8 cellular contexts compared by ENCODE assay signal in the genomic region with DNA sequence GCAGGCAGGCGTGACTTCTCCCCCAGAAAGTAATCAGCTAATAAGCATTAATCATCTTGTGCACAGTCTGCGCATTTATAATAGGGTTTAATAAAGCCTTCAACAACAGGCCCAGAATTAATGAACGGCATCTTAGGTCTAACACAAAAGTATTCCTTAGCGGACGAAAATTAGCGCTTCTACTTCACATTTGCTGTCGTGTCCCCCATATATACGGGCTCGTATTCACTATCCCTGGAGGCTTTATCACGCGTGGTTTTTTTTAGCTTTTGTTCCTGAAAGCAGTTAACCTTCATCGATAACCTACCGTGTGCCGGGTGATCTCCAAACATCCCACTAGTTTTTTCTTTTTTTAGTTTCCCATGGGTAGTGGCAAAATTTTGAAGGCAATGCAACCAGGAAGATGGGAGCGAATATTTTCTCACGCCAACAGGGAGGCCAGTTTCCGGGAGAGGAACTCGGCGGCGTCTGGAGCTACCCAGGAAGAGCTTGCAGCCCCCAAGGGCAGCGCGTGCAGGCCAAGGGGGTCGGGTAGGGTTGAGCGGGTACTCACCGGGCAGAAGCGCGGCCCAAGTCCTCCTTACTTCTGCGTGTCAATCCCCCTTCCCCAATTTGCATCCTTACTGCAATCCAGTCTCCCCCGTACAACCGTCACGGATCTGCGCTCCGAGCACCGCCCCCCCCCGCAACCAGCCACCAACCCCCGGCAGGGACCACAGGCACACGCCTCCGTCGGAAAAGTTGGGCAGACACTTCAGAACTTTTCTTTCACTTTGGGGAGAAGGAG. TPM values are rescaled to one million over a fixed set of nuclear protein-coding genes. Genes with fewer than 3 reads are reported as not detected.
DNase-seq lines count a peak whose midpoint lies in the region; ATAC-seq and TF ChIP-seq lines count a peak whose summit lies in the region.

No MANE protein-coding gene starts in this region.

- H3K9me3 Mint-ChIP-seq in GM23338: no peaks in the 10 kb centered on the region; the same call in 2 of the 3 replicates
- H3K9me3 Mint-ChIP-seq in glutamatergic neuron (ENCODE audit: unreplicated experiment): peaks cover 2% of the 10 kb centered on the region
- H3K9me3 Mint-ChIP-seq in CD8-positive, alpha-beta memory T cell: peaks cover 0 to 10% (median 0%) of the 10 kb centered on the region in 5 donors

- no peak for TF ChIP-seq CTCF in GM23338 (conservative IDR thresholded peaks at IDR 0.05; ENCODE audit: low read depth in 2 of 2)
- no peak for TF ChIP-seq CTCF in glutamatergic neuron (IDR thresholded peaks at IDR 0.05; ENCODE audit: partially characterized antibody, unreplicated experiment)
- TF ChIP-seq CTCF in sigmoid colon (IDR thresholded peaks at IDR 0.05): no peak

- H3K36me3 ChIP-seq in GM23338 (ENCODE audit: insufficient read depth) (no peaks in the 10 kb centered on the region), sigmoid colon (no peaks in the 10 kb centered on the region)
- H3K36me3 ChIP-seq in CD8-positive, alpha-beta memory T cell (ENCODE audit: insufficient read depth, low read length): no peaks in the 10 kb centered on the region

- H3K27me3 ChIP-seq in GM23338 (ENCODE audit: insufficient read depth) (peaks cover 62% of the 10 kb centered on the region), sigmoid colon (peaks cover 0 to 6% (median 0%) of the 10 kb centered on the region in 3 donors)
- H3K27me3 ChIP-seq in CD8-positive, alpha-beta memory T cell (ENCODE audit: insufficient read depth, low read length, poor library complexity, severe bottlenecking): peaks cover 13% of the 10 kb centered on the region

- no peak for TF ChIP-seq POLR2A in sigmoid colon (IDR thresholded peaks at IDR 0.05)

- peak overlapping the region; percentile 98 for H3K4me2 ChIP-seq in GM23338

- H3K27me3 Mint-ChIP-seq in GM23338 (ENCODE audit: insufficient read depth, low read depth, poor library complexity) (peaks cover 44% of the 10 kb centered on the region), glutamatergic neuron (ENCODE audit: unreplicated experiment) (peaks cover 21% of the 10 kb centered on the region)
- peaks cover 21 to 52% of the 10 kb centered on the region in 2 donors for H3K27me3 Mint-ChIP-seq in CD8-positive, alpha-beta memory T cell

- H3K4me3 Mint-ChIP-seq in GM23338 (peak overlapping the region; percentile 91), glutamatergic neuron (ENCODE audit: unreplicated experiment) (peak overlapping the region; percentile 82)
- H3K4me3 Mint-ChIP-seq in CD8-positive, alpha-beta memory T cell: peak overlapping the region in 2 of 7 donors; percentile 12 to 20

- CTCF ChIA-PET in CD8-positive, alpha-beta memory T cell (lab: Charles Lee): no interaction called here

- H3K4me3 ChIP-seq in GM23338 (peak overlapping the region; percentile 90), sigmoid colon (peak overlapping the region; percentile 68 to 85 (median 75))
- H3K4me3 ChIP-seq in CD8-positive, alpha-beta memory T cell (ENCODE audit: low read length): no peak overlapping the region

- intact Hi-C loops in sigmoid colon (cut with DNase I): loop anchor here (5.0 kb wide), 2 partner anchors 64 to 169 kb away; no protein-coding TSS in a partner anchor

- POLR2A ChIA-PET in CD8-positive, alpha-beta memory T cell (lab: Charles Lee): no interaction called here

- no peaks in the 10 kb centered on the region for H3K9me3 ChIP-seq in sigmoid colon
- no peaks in the 10 kb centered on the region for H3K9me3 ChIP-seq in CD8-positive, alpha-beta memory T cell (ENCODE audit: low read length)

- no peak for TF ChIP-seq EP300 in sigmoid colon (IDR thresholded peaks at IDR 0.05)

- peaks cover 12% of the 10 kb centered on the region for H3K4me1 Mint-ChIP-seq in GM23338
- peaks cover 7% of the 10 kb centered on the region for H3K4me1 Mint-ChIP-seq in glutamatergic neuron (ENCODE audit: low read depth, unreplicated experiment)
- H3K4me1 Mint-ChIP-seq in CD8-positive, alpha-beta memory T cell: peaks cover 0 to 18% (median 10%) of the 10 kb centered on the region in 3 donors

- H3K36me3 Mint-ChIP-seq in GM23338 (ENCODE audit: low read depth): no peaks in the 10 kb centered on the region
- peaks cover 5% of the 10 kb centered on the region for H3K36me3 Mint-ChIP-seq in glutamatergic neuron (ENCODE audit: unreplicated experiment)
- no peaks in the 10 kb centered on the region for H3K36me3 Mint-ChIP-seq in CD8-positive, alpha-beta memory T cell

- peak overlapping the region; percentile 98 for H2AFZ ChIP-seq in GM23338

- no peaks in the 10 kb centered on the region for H4K20me1 ChIP-seq in GM23338 (replicated peaks; ENCODE audit: insufficient read depth)

- H3F3A ChIP-seq in GM23338 (replicated peaks; ENCODE audit: low read depth): 0 out of 2 replicates have a peak, but pooled peaks cover 7% of the 10 kb centered on the region

- no peaks in the 10 kb centered on the region; the same call in 1 of the 2 replicates for H3K79me2 ChIP-seq in GM23338 (replicated peaks; ENCODE audit: insufficient read depth)

- ATAC-seq in GM23338 (peak; percentile 6), SK-N-SH treated with all-trans-retinoic acid at 6 μM for 48 hours (peak; percentile 27), GM21737 (IDR thresholded peaks at IDR 0.05; ENCODE audit: unreplicated experiment) (no peak)

- DNase-seq in GM23338 (ENCODE audit: low spot score) (peak; percentile 45), glutamatergic neuron (no peak), sigmoid colon (no peak), NCI-H1048 (lab: John Stamatoyannopoulos, UW) (no peak), NOMO-1 treated with DMSO at 0.1 percent for 48 hours (lab: John Stamatoyannopoulos, UW; ENCODE audit: unreplicated experiment) (no peak)
- DNase-seq in CD8-positive, alpha-beta memory T cell: no peak

- H3K27ac ChIP-seq in GM23338 (ENCODE audit: low read depth) (no peak overlapping the region), sigmoid colon (peak overlapping the region; percentile 71 to 92 (median 86))
- H3K27ac ChIP-seq in CD8-positive, alpha-beta memory T cell (ENCODE audit: low read depth, low read length): no peak overlapping the region

- no peaks in the 10 kb centered on the region for H3K4me1 ChIP-seq in GM23338 (ENCODE audit: insufficient read depth)
- peaks cover 0 to 35% (median 12%) of the 10 kb centered on the region in 4 donors for H3K4me1 ChIP-seq in sigmoid colon
- H3K4me1 ChIP-seq in CD8-positive, alpha-beta memory T cell (ENCODE audit: insufficient read depth, low read length): no peaks in the 10 kb centered on the region

- 4 to 18% methylated on average over 39 of the region's 39 CpGs for WGBS in sigmoid colon, 2 donors

- no peaks in the 10 kb centered on the region for H3K9me2 ChIP-seq in GM23338 (ENCODE audit: insufficient read depth)

- H3K27ac Mint-ChIP-seq in GM23338 (no peak overlapping the region), glutamatergic neuron (ENCODE audit: unreplicated experiment) (no peak overlapping the region)
- H3K27ac Mint-ChIP-seq in CD8-positive, alpha-beta memory T cell: no peak overlapping the region

TF ChIP-seq in GM23338, 12 proteins besides CTCF, POLR2A, EP300 and RAD21:
- TF ChIP-seq NANOG (IDR thresholded peaks at IDR 0.05; ENCODE audit: borderline replicate concordance): no peak
- peak; percentile 51 for TF ChIP-seq EZH2 (IDR thresholded peaks at IDR 0.05; ENCODE audit: low read depth, unreplicated experiment)
TF ChIP-seq in GM23338: peak in this region for 1.

TF ChIP-seq in SK-N-SH treated with all-trans-retinoic acid at 6 μM for 48 hours, 23 proteins besides CTCF, POLR2A, EP300 and RAD21:
- TF ChIP-seq GLIS3 (CRISPR knock-in tag; IDR thresholded peaks at IDR 0.05) (no peak), ZFP30 (CRISPR knock-in tag; IDR thresholded peaks at IDR 0.05) (no peak), ARNTL (CRISPR knock-in tag; IDR thresholded peaks at IDR 0.05; ENCODE audit: borderline replicate concordance, low read depth) (no peak), ZNF565 (CRISPR knock-in tag; conservative IDR thresholded peaks at IDR 0.05; ENCODE audit: low read depth) (no peak), ESRRG (CRISPR knock-in tag; IDR thresholded peaks at IDR 0.05) (no peak), CSDC2 (CRISPR knock-in tag; IDR thresholded peaks at IDR 0.05) (no peak), OSR1 (CRISPR knock-in tag; IDR thresholded peaks at IDR 0.05) (no peak)
- TF ChIP-seq, protein P1, sequence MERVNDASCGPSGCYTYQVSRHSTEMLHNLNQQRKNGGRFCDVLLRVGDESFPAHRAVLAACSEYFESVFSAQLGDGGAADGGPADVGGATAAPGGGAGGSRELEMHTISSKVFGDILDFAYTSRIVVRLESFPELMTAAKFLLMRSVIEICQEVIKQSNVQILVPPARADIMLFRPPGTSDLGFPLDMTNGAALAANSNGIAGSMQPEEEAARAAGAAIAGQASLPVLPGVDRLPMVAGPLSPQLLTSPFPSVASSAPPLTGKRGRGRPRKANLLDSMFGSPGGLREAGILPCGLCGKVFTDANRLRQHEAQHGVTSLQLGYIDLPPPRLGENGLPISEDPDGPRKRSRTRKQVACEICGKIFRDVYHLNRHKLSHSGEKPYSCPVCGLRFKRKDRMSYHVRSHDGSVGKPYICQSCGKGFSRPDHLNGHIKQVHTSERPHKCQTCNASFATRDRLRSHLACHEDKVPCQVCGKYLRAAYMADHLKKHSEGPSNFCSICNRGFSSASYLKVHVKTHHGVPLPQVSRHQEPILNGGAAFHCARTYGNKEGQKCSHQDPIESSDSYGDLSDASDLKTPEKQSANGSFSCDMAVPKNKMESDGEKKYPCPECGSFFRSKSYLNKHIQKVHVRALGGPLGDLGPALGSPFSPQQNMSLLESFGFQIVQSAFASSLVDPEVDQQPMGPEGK (CRISPR knock-in tag; IDR thresholded peaks at IDR 0.05; ENCODE audit: borderline replicate concordance): no peak
- TF ChIP-seq, protein P2, sequence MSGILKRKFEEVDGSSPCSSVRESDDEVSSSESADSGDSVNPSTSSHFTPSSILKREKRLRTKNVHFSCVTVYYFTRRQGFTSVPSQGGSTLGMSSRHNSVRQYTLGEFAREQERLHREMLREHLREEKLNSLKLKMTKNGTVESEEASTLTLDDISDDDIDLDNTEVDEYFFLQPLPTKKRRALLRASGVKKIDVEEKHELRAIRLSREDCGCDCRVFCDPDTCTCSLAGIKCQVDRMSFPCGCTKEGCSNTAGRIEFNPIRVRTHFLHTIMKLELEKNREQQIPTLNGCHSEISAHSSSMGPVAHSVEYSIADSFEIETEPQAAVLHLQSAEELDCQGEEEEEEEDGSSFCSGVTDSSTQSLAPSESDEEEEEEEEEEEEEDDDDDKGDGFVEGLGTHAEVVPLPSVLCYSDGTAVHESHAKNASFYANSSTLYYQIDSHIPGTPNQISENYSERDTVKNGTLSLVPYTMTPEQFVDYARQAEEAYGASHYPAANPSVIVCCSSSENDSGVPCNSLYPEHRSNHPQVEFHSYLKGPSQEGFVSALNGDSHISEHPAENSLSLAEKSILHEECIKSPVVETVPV (CRISPR knock-in tag; IDR thresholded peaks at IDR 0.05): no peak

RNA-seq across cellular contexts. Expression of a gene that starts 1.5 kb away (rescaled TPM):
- total RNA-seq in GM23338 (2014; rRNA removed; shearing (Covaris generic)): 3.0 and 3.9 TPM in 2 replicates
- polyA plus RNA-seq in GM23338 (2016; fragmentation: Nextera tagmentation; extraction: Ambion mirVana) (1.0 and 1.7 TPM in 2 replicates), sigmoid colon (10 to 100 TPM; 24.0 to 94.1 (median 24.3) TPM)
- total RNA-seq in glutamatergic neuron (ENCODE audit: unreplicated experiment) (0.07 TPM), sigmoid colon (10 to 100 TPM in 2 of 4 donors, 1 to 10 TPM in 2; 8.1 to 18.0 (median 11.6) TPM)
- not detected for total RNA-seq in CD8-positive, alpha-beta memory T cell
- not detected for polyA plus RNA-seq in CD8-positive, alpha-beta memory T cell

Comparison
In these comparisons a context has a peak if more than half of its experiments do, and no peak if none do; other contexts are left out.
1. H3K27ac ChIP-seq: peak in sigmoid colon (4 of 4); none in GM23338 (single experiment) and CD8-positive, alpha-beta memory T cell (single experiment).